Comparison of ENCODE assay signal across 21 cellular contexts in the genomic region with DNA sequence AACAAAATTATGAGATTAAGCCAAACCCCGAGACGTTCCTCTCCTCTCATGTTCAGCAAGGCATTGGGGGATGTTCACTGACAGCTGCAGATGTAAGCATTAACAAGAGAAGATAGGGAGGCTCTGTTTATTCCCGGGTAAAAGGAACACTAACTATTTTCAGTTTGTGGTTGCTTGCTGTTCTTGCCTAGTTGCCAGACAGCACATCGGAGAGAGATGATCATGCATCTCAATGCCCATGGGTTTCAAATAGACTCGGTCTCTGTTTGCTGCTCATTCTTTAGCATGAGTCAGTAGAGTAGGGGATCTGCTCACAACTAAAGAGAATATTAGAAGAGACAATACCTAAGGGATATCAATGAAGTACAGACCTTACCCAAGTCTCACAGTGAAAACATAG.
"Had no signal": no experiment of that assay in that cellular context is flagged by ENCODE, and none has a peak within 500 bp of the region (broad histone marks: within the 10 kb centered on the region; RNA-seq: fewer than 3 reads in every experiment).

No MANE protein-coding gene starts in this region.

- H3K4me3 ChIP-seq: SJCRH30 had no signal

- DNase-seq: Kasumi-1, KG1, MV-4-11, NCI-H1048, NCI-H1105, NCI-H1417, NCI-H1436 treated with DMSO at 0.1 percent for 48 hours, NCI-H1694 treated with DMSO at 0.1 percent for 48 hours, NCI-H1930, NCI-H2081, NCI-H2107, NCI-H2171, NCI-H226, NCI-H446, NCI-H510A, NCI-H524 treated with DMSO at 0.1 percent for 48 hours, NCI-H69, NCI-H774, SHP77 had no signal

- H3K9me3 ChIP-seq: SJCRH30 had no signal

- H3K27ac ChIP-seq: RWPE1, SJCRH30 had no signal

- H3K36me3 ChIP-seq: SJCRH30 had no signal

- H3K27me3 ChIP-seq: SJCRH30 had no signal
